ENCODE assay signal across 28 cellular contexts in the genomic region with DNA sequence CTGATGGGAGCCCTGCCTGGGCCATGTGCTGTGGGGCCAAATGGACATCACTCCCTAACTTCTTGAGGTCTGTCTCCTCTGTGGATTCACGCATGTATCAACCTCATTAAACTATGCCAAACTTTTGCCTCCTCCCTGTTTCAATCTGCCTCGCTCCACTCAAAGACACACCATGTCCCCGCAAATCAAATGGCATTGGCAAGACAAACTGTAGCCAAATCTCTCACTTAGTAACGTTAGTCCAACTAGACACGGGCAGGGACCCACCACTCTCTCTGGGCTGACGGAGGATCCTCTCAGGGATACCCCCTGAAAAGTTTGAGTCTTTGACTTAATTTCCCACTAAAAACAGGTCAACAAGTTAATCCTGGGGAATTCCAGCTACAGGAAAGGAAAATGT. TPM values are rescaled to one million over a fixed set of nuclear protein-coding genes. Genes with fewer than 3 reads are reported as not detected.
DNase-seq lines count a peak whose midpoint lies in the region; ATAC-seq, FAIRE-seq and TF ChIP-seq lines count a peak whose summit lies in the region.
"Had no signal": no experiment of that assay in that cellular context is flagged by ENCODE, and none has a peak within 500 bp of the region (broad histone marks: within the 10 kb centered on the region; RNA-seq: fewer than 3 reads in every experiment).

No MANE protein-coding gene starts in this region.

- no peak for ATAC-seq in GM19351 (IDR thresholded peaks at IDR 0.05; ENCODE audit: unreplicated experiment)
- no peak for ATAC-seq in HepG2
- ATAC-seq: heart right ventricle, left colon, right cardiac atrium, upper lobe of right lung had no signal

- CTCF ChIA-PET in CD4-positive, alpha-beta memory T cell (lab: Charles Lee; ENCODE audit: partially characterized antibody): interaction anchor here (2.1 to 15.8 kb wide), 3 partner anchors 11 to 240 kb away, joined by 7 to 226 read pairs (median 51); no protein-coding TSS in a partner anchor
- CTCF ChIA-PET in HepG2 (lab: Yijun Ruan, JAX; ENCODE audit: low intra/inter-chr PET ratio, low total read pairs): no interaction called here

- no peak for TF ChIP-seq EP300 in HepG2 (IDR thresholded peaks at IDR 0.05; ENCODE audit: low read depth in 2 of 2, low read length in 2 of 2)
- TF ChIP-seq EP300 in HepG2 (CRISPR knock-in tag; IDR thresholded peaks at IDR 0.05; ENCODE audit: borderline replicate concordance): no peak

- TF ChIP-seq RAD21 in HepG2 (CRISPR knock-in tag; IDR thresholded peaks at IDR 0.05): no peak

- H4K20me1 ChIP-seq in HepG2 (ENCODE audit: insufficient read depth, low read length): peaks cover 4% of the 10 kb centered on the region

- intact Hi-C loops in activated CD4-positive, alpha-beta T cell treated with anti-CD3 and anti-CD28 coated beads, Interleukin-2, amount 10 ng/mL, durations not matched to agents 24 days and 14 days (cut with micrococcal nuclease): loop anchor here (2.0 kb wide), 1 partner anchor 66 kb away; no protein-coding TSS in a partner anchor
- intact Hi-C loops in CD4-positive, alpha-beta memory T cell (cut with micrococcal nuclease): no loop called here
- intact Hi-C loops in HepG2 (cut with micrococcal nuclease; ENCODE audit: unreplicated experiment): no loop called here

- H3K79me2 ChIP-seq in HepG2 (ENCODE audit: insufficient read depth, low read length): peaks cover 2% of the 10 kb centered on the region
- H3K79me2 ChIP-seq: parathyroid adenoma had no signal

- 90 to 97% methylated on average over 5 to 6 of the region's 6 CpGs for whole genome bisulfite sequencing in endodermal cell (ENCODE audit: insufficient coverage in 1 of 2, insufficient read length in 1 of 2), 2 experiments
- 98% methylated on average over 6 of the region's 6 CpGs for WGBS in HepG2 (ENCODE audit: low lambda C conversion rate)

- H3K4me3 ChIP-seq in CD4-positive, alpha-beta memory T cell (ENCODE audit: low read length in 2 of 2): no peak overlapping the region
- H3K4me3 ChIP-seq in endodermal cell (ENCODE audit: low read length) (no peak overlapping the region), HepG2 (replicated peaks in 1 of 3; ENCODE audit: insufficient read depth in 1 of 3, low read depth in 2 of 3, low read length in 3 of 3) (no peak overlapping the region)
- H3K4me3 ChIP-seq: heart right ventricle, SJSA1, upper lobe of right lung had no signal

- peaks cover 41% of the 10 kb centered on the region for H3K4me1 Mint-ChIP-seq in activated CD4-positive, alpha-beta T cell treated with anti-CD3 and anti-CD28 coated beads, Interleukin-2, amount 10 ng/mL, durations not matched to agents 24 days and 14 days
- peaks cover 18 to 45% (median 32%) of the 10 kb centered on the region in 4 donors for H3K4me1 Mint-ChIP-seq in CD4-positive, alpha-beta memory T cell
- peaks cover 5% of the 10 kb centered on the region for H3K4me1 Mint-ChIP-seq in endodermal cell

- in situ Hi-C loops in HepG2 (cut with HindIII; ENCODE audit: extremely low pct_ligation_motif_present, low pct_unique_long_range_greater_than_20kb): no loop called here

- DNase-seq in activated CD4-positive, alpha-beta T cell treated with anti-CD3 and anti-CD28 coated beads, Interleukin-2, amount 10 ng/mL, durations not matched to agents 24 days and 14 days: no peak
- DNase-seq in activated CD4-positive, alpha-beta T cell treated with anti-CD3 and anti-CD28 coated beads for 48 hours: no peak
- DNase-seq in CD4-positive, alpha-beta memory T cell: no peak
- DNase-seq in activated T-cell treated with anti-CD3 and anti-CD28 coated beads, Interleukin-2, amount 50 U/mL, for 48 hours: peak; percentile 15 to 18
- peak; percentile 24 for DNase-seq in endodermal cell
- DNase-seq in stimulated activated CD4-positive, alpha-beta T cell treated with anti-CD3 and anti-CD28 coated beads, Interleukin-4, amount 100 ng/mL, for 1 hour: no peak
- DNase-seq in HepG2 (ENCODE audit: low spot score): no peak
- DNase-seq: activated gamma-delta T cell treated with Interleukin-2 at 50 U/mL for 16 hours, cerebellar nuclear complex, erythroblast, foreskin fibroblast, GOT3, heart right ventricle, left colon, NCI-H1105, NCI-H2081 treated with DMSO at 0.1 percent for 48 hours, right cardiac atrium, substantia nigra, upper lobe of right lung had no signal

- no peak for TF ChIP-seq CTCF in endodermal cell (conservative IDR thresholded peaks at IDR 0.05)
- no peak for TF ChIP-seq CTCF in HepG2 (CRISPR knock-in tag; IDR thresholded peaks at IDR 0.05)

- no peak overlapping the region for H3K27ac ChIP-seq in CD4-positive, alpha-beta memory T cell (ENCODE audit: low read depth, low read length)
- H3K27ac ChIP-seq in endodermal cell (ENCODE audit: low read depth, low read length): no peak overlapping the region
- H3K27ac ChIP-seq in HepG2 (ENCODE audit: extremely low read length, insufficient read depth, low read length): no peak overlapping the region
- H3K27ac ChIP-seq: heart right ventricle, parathyroid adenoma, SJSA1, upper lobe of right lung had no signal

- no peak overlapping the region for H2AFZ ChIP-seq in HepG2 (ENCODE audit: low read length)
- H2AFZ ChIP-seq: parathyroid adenoma had no signal

- H3K36me3 Mint-ChIP-seq in activated CD4-positive, alpha-beta T cell treated with anti-CD3 and anti-CD28 coated beads, Interleukin-2, amount 10 ng/mL, durations not matched to agents 24 days and 14 days (ENCODE audit: low read depth): peaks cover 34% of the 10 kb centered on the region
- H3K36me3 Mint-ChIP-seq in CD4-positive, alpha-beta memory T cell: peaks cover 37 to 60% of the 10 kb centered on the region in 2 donors
- H3K36me3 Mint-ChIP-seq in endodermal cell (ENCODE audit: low read depth): peaks cover 43% of the 10 kb centered on the region

- H3K4me1 ChIP-seq in CD4-positive, alpha-beta memory T cell (ENCODE audit: insufficient read depth, low read length): peaks cover 21% of the 10 kb centered on the region
- H3K4me1 ChIP-seq in endodermal cell (ENCODE audit: control insufficient read depth, insufficient read depth, low read length): peaks cover 6% of the 10 kb centered on the region
- peaks cover 18% of the 10 kb centered on the region for H3K4me1 ChIP-seq in HepG2 (ENCODE audit: insufficient read depth, low read length)
- H3K4me1 ChIP-seq: SJSA1 had no signal

- peak overlapping the region; percentile 32 for H3K4me3 Mint-ChIP-seq in activated CD4-positive, alpha-beta T cell treated with anti-CD3 and anti-CD28 coated beads, Interleukin-2, amount 10 ng/mL, durations not matched to agents 24 days and 14 days
- H3K4me3 Mint-ChIP-seq in CD4-positive, alpha-beta memory T cell: no peak overlapping the region
- H3K4me3 Mint-ChIP-seq in endodermal cell: no peak overlapping the region
- H3K4me3 Mint-ChIP-seq: nephron had no signal

- H3K27me3 Mint-ChIP-seq in activated CD4-positive, alpha-beta T cell treated with anti-CD3 and anti-CD28 coated beads, Interleukin-2, amount 10 ng/mL, durations not matched to agents 24 days and 14 days: no peaks in the 10 kb centered on the region
- H3K27me3 Mint-ChIP-seq in CD4-positive, alpha-beta memory T cell: no peaks in the 10 kb centered on the region
- H3K27me3 Mint-ChIP-seq in endodermal cell (ENCODE audit: insufficient read depth): no peaks in the 10 kb centered on the region

- POLR2A ChIA-PET in CD4-positive, alpha-beta memory T cell (lab: Charles Lee; ENCODE audit: partially characterized antibody): no interaction called here
- POLR2A ChIA-PET in HepG2 (lab: Yijun Ruan, JAX): no interaction called here

- H3K9ac ChIP-seq in endodermal cell (ENCODE audit: extremely low read depth, low read length, poor library complexity, severe bottlenecking) (no peak overlapping the region), HepG2 (ENCODE audit: insufficient read depth, low read depth, low read length) (no peak overlapping the region)
- H3K9ac ChIP-seq: parathyroid adenoma had no signal

- H3K36me3 ChIP-seq in CD4-positive, alpha-beta memory T cell (ENCODE audit: insufficient read depth, low read length): peaks cover 34% of the 10 kb centered on the region
- H3K36me3 ChIP-seq in endodermal cell (ENCODE audit: control insufficient read depth, insufficient read depth, low read length) (peaks cover 35% of the 10 kb centered on the region), HepG2 (replicated peaks in 1 of 2; ENCODE audit: control insufficient read depth in 1 of 2, insufficient read depth in 2 of 2, low read length in 2 of 2) (peaks cover 8 to 19% of the 10 kb centered on the region in 2 experiments)

- no peaks in the 10 kb centered on the region for H3K9me3 ChIP-seq in CD4-positive, alpha-beta memory T cell (ENCODE audit: control insufficient read depth in 1 of 2, low read length in 2 of 2)
- no peaks in the 10 kb centered on the region for H3K9me3 ChIP-seq in endodermal cell (ENCODE audit: control insufficient read depth, low read length)
- no peaks in the 10 kb centered on the region for H3K9me3 ChIP-seq in HepG2 (ENCODE audit: low read length)
- H3K9me3 ChIP-seq: heart right ventricle, upper lobe of right lung had no signal

- no peak for FAIRE-seq in HepG2 (lab: Jason Lieb, UNC)
- FAIRE-seq: A204.1 had no signal

- no peaks in the 10 kb centered on the region for H3K9me3 Mint-ChIP-seq in activated CD4-positive, alpha-beta T cell treated with anti-CD3 and anti-CD28 coated beads, Interleukin-2, amount 10 ng/mL, durations not matched to agents 24 days and 14 days
- H3K9me3 Mint-ChIP-seq in CD4-positive, alpha-beta memory T cell: no peaks in the 10 kb centered on the region
- H3K9me3 Mint-ChIP-seq in endodermal cell: no peaks in the 10 kb centered on the region
- H3K9me3 Mint-ChIP-seq: nephron had no signal

- H3K27ac Mint-ChIP-seq in activated CD4-positive, alpha-beta T cell treated with anti-CD3 and anti-CD28 coated beads, Interleukin-2, amount 10 ng/mL, durations not matched to agents 24 days and 14 days: no peak overlapping the region
- peak overlapping the region in 4 of 7 donors; percentile 15 to 85 (median 76) for H3K27ac Mint-ChIP-seq in CD4-positive, alpha-beta memory T cell
- H3K27ac Mint-ChIP-seq in endodermal cell: no peak overlapping the region

- H3K27me3 ChIP-seq in CD4-positive, alpha-beta memory T cell (ENCODE audit: insufficient read depth, low read length): no peaks in the 10 kb centered on the region
- H3K27me3 ChIP-seq in endodermal cell (ENCODE audit: control insufficient read depth, insufficient read depth, low read length, poor library complexity, severe bottlenecking): no peaks in the 10 kb centered on the region
- H3K27me3 ChIP-seq in HepG2 (ENCODE audit: control insufficient read depth in 1 of 2, insufficient read depth in 2 of 2, low read length in 2 of 2): no peaks in the 10 kb centered on the region; a peak in 1 of 5 replicates
- H3K27me3 ChIP-seq: heart right ventricle, SJSA1, upper lobe of right lung had no signal

- no peak for TF ChIP-seq POLR2A in HepG2 (IDR thresholded peaks at IDR 0.05; ENCODE audit: insufficient read depth in 1 of 2, low read depth in 2 of 2, low read length in 2 of 2)

- no peak overlapping the region for H3K4me2 ChIP-seq in HepG2 (ENCODE audit: low read depth, low read length)

- BruUV-seq in HepG2 (replicated peaks; lab: Mats Ljungman, UMichigan): no TSS peak

RNA-seq across cellular contexts. Expression of a gene that starts 8.0 kb away (rescaled TPM):
- total RNA-seq in activated CD4-positive, alpha-beta T cell treated with anti-CD3 and anti-CD28 coated beads, Interleukin-2, amount 10 ng/mL, durations not matched to agents 24 days and 14 days: 11.0 TPM in 2 replicates
- total RNA-seq in CD4-positive, alpha-beta memory T cell: 10 to 100 TPM; 10.8 to 12.2 TPM
- 1 to 10 TPM in 1 of 2 donors, under 1 TPM in 1; 0.98 to 2.7 TPM for polyA plus RNA-seq in CD4-positive, alpha-beta memory T cell
- total RNA-seq in endodermal cell: 10 to 100 TPM; 22.1 to 25.7 TPM
- polyA plus RNA-seq in endodermal cell (2013, experiment 1 of 2): 17.3 TPM
- 16.1 TPM for polyA plus RNA-seq in endodermal cell (2013, experiment 2 of 2)
- 6.5 and 8.1 TPM in 2 replicates for total RNA-seq in HepG2 (2016; rRNA removed; fragmentation: Illumina TruSeq; extraction: Trizol)
- 0.79 and 0.91 TPM in 2 replicates for total RNA-seq in HepG2 (2016; cell fraction: cytosol; rRNA removed; fragmentation: Illumina TruSeq; extraction: Trizol; ENCODE audit: low read depth)
- 6.5 and 7.2 TPM in 2 replicates for total RNA-seq in HepG2 (2016; cell fraction: insoluble cytoplasmic fraction; rRNA removed; fragmentation: Illumina TruSeq; extraction: Trizol)
- total RNA-seq in HepG2 (2016; cell fraction: membrane; rRNA removed; fragmentation: Illumina TruSeq; extraction: Trizol): 3.6 and 4.0 TPM in 2 replicates
- total RNA-seq in HepG2 (2016; cell fraction: nucleus; rRNA removed; fragmentation: Illumina TruSeq; extraction: Trizol): 5.7 and 6.7 TPM in 2 replicates
- 6.4 and 6.9 TPM in 2 replicates for polyA plus RNA-seq in HepG2 (2011; rRNA removed)
- 4.9 and 5.8 TPM in 2 replicates for polyA plus RNA-seq in HepG2 (2011; cell fraction: cytosol; rRNA removed)
- 7.9 and 8.5 TPM in 2 replicates for polyA plus RNA-seq in HepG2 (2011; cell fraction: nucleus; rRNA removed)
- polyA plus RNA-seq in HepG2 (2012): 4.4 and 4.7 TPM in 2 replicates
- 0.19 and 0.26 TPM in 2 replicates for polyA plus RNA-seq in HepG2 (2016; cell fraction: cytosol; fragmentation: Illumina TruSeq; extraction: Trizol; ENCODE audit: low read depth)
- 4.5 and 5.7 TPM in 2 replicates for polyA plus RNA-seq in HepG2 (2016; cell fraction: insoluble cytoplasmic fraction; fragmentation: Illumina TruSeq; extraction: Trizol; ENCODE audit: low read depth)
- 1.3 and 1.5 TPM in 2 replicates for polyA plus RNA-seq in HepG2 (2016; cell fraction: membrane; fragmentation: Illumina TruSeq; extraction: Trizol; ENCODE audit: low read depth)
- polyA plus RNA-seq in HepG2 (2016; cell fraction: nucleus; fragmentation: Illumina TruSeq; extraction: Trizol; ENCODE audit: insufficient read depth, low read depth): 7.1 and 8.3 TPM in 2 replicates
- polyA minus RNA-seq in HepG2 (2011; rRNA and poly(A)+ RNA removed; ENCODE audit: low replicate concordance): 10.0 and 11.4 TPM in 2 replicates
- polyA minus RNA-seq in HepG2 (2011; cell fraction: cytosol; rRNA and poly(A)+ RNA removed): 6.2 and 6.7 TPM in 2 replicates
- 8.6 and 10.3 TPM in 2 replicates for polyA minus RNA-seq in HepG2 (2011; cell fraction: nucleus; rRNA and poly(A)+ RNA removed)

RNA-seq across cellular contexts. Expression of a gene that starts 18.0 kb away (rescaled TPM):
- 0.57 TPM in 1 of 2 replicates, not detected in the other for total RNA-seq in activated CD4-positive, alpha-beta T cell treated with anti-CD3 and anti-CD28 coated beads, Interleukin-2, amount 10 ng/mL, durations not matched to agents 24 days and 14 days
- total RNA-seq in CD4-positive, alpha-beta memory T cell: not detected
- under 1 TPM in 1 of 2 donors, not detected in 1; 0.36 TPM for polyA plus RNA-seq in CD4-positive, alpha-beta memory T cell
- 1 to 10 TPM; 1.8 to 5.4 TPM for total RNA-seq in endodermal cell
- 9.2 TPM for polyA plus RNA-seq in endodermal cell (2013, experiment 1 of 2)
- 7.2 TPM for polyA plus RNA-seq in endodermal cell (2013, experiment 2 of 2)
- 0.15 TPM in 1 of 2 replicates, not detected in the other for total RNA-seq in HepG2 (2016; rRNA removed; fragmentation: Illumina TruSeq; extraction: Trizol)
- not detected in 2 replicates for total RNA-seq in HepG2 (2016; cell fraction: cytosol; rRNA removed; fragmentation: Illumina TruSeq; extraction: Trizol; ENCODE audit: low read depth)
- total RNA-seq in HepG2 (2016; cell fraction: insoluble cytoplasmic fraction; rRNA removed; fragmentation: Illumina TruSeq; extraction: Trizol): 0.19 TPM in 1 of 2 replicates, not detected in the other
- total RNA-seq in HepG2 (2016; cell fraction: membrane; rRNA removed; fragmentation: Illumina TruSeq; extraction: Trizol): not detected in 2 replicates
- not detected in 2 replicates for total RNA-seq in HepG2 (2016; cell fraction: nucleus; rRNA removed; fragmentation: Illumina TruSeq; extraction: Trizol)
- 0.13 and 0.25 TPM in 2 replicates for polyA plus RNA-seq in HepG2 (2011; rRNA removed)
- 0.14 TPM in 1 of 2 replicates, not detected in the other for polyA plus RNA-seq in HepG2 (2011; cell fraction: cytosol; rRNA removed)
- polyA plus RNA-seq in HepG2 (2011; cell fraction: nucleus; rRNA removed): 0.59 and 0.64 TPM in 2 replicates
- 0.21 TPM in 1 of 2 replicates, not detected in the other for polyA plus RNA-seq in HepG2 (2012)
- polyA plus RNA-seq in HepG2 (2016; cell fraction: cytosol; fragmentation: Illumina TruSeq; extraction: Trizol; ENCODE audit: low read depth): not detected in 2 replicates
- 0.43 TPM in 1 of 2 replicates, not detected in the other for polyA plus RNA-seq in HepG2 (2016; cell fraction: insoluble cytoplasmic fraction; fragmentation: Illumina TruSeq; extraction: Trizol; ENCODE audit: low read depth)
- not detected in 2 replicates for polyA plus RNA-seq in HepG2 (2016; cell fraction: membrane; fragmentation: Illumina TruSeq; extraction: Trizol; ENCODE audit: low read depth)
- 1.00 TPM in 1 of 2 replicates, not detected in the other for polyA plus RNA-seq in HepG2 (2016; cell fraction: nucleus; fragmentation: Illumina TruSeq; extraction: Trizol; ENCODE audit: insufficient read depth, low read depth)
- polyA minus RNA-seq in HepG2 (2011; rRNA and poly(A)+ RNA removed; ENCODE audit: low replicate concordance): not detected in 2 replicates
- not detected in 2 replicates for polyA minus RNA-seq in HepG2 (2011; cell fraction: cytosol; rRNA and poly(A)+ RNA removed)
- not detected in 2 replicates for polyA minus RNA-seq in HepG2 (2011; cell fraction: nucleus; rRNA and poly(A)+ RNA removed)
- total RNA-seq: heart right ventricle; NCI-H460; right cardiac atrium; SJSA1; T-helper 2 cell treated with Interferon-gamma antibody and Interleukin-4, amounts not matched to agents 100 ng/mL and 5 ng/mL, for 36 hours; upper lobe of right lung had no signal
- polyA plus RNA-seq: BJ, heart right ventricle, right cardiac atrium had no signal

RNA-seq across cellular contexts. Expression of a gene that starts 40.9 kb away (rescaled TPM):
- 0.38 and 0.42 TPM in 2 replicates for total RNA-seq in activated CD4-positive, alpha-beta T cell treated with anti-CD3 and anti-CD28 coated beads, Interleukin-2, amount 10 ng/mL, durations not matched to agents 24 days and 14 days
- total RNA-seq in CD4-positive, alpha-beta memory T cell: 1 to 10 TPM; 1.3 to 1.9 TPM
- under 1 TPM; 0.09 to 0.47 TPM for polyA plus RNA-seq in CD4-positive, alpha-beta memory T cell
- 1 to 10 TPM; 1.1 to 3.0 TPM for total RNA-seq in endodermal cell
- 0.53 TPM for polyA plus RNA-seq in endodermal cell (2013, experiment 1 of 2)
- 0.54 TPM for polyA plus RNA-seq in endodermal cell (2013, experiment 2 of 2)
- total RNA-seq in HepG2 (2016; rRNA removed; fragmentation: Illumina TruSeq; extraction: Trizol): 0.07 and 0.13 TPM in 2 replicates
- total RNA-seq in HepG2 (2016; cell fraction: cytosol; rRNA removed; fragmentation: Illumina TruSeq; extraction: Trizol; ENCODE audit: low read depth): not detected in 2 replicates
- total RNA-seq in HepG2 (2016; cell fraction: insoluble cytoplasmic fraction; rRNA removed; fragmentation: Illumina TruSeq; extraction: Trizol): 0.09 and 0.22 TPM in 2 replicates
- 0.07 and 0.09 TPM in 2 replicates for total RNA-seq in HepG2 (2016; cell fraction: membrane; rRNA removed; fragmentation: Illumina TruSeq; extraction: Trizol)
- 0.34 TPM in 1 of 2 replicates, not detected in the other for total RNA-seq in HepG2 (2016; cell fraction: nucleus; rRNA removed; fragmentation: Illumina TruSeq; extraction: Trizol)
- 0.05 TPM in 2 replicates for polyA plus RNA-seq in HepG2 (2011; rRNA removed)
- 0.04 and 0.05 TPM in 2 replicates for polyA plus RNA-seq in HepG2 (2011; cell fraction: cytosol; rRNA removed)
- polyA plus RNA-seq in HepG2 (2011; cell fraction: nucleus; rRNA removed): 0.23 and 0.26 TPM in 2 replicates
- 0.09 and 0.50 TPM in 2 replicates for polyA plus RNA-seq in HepG2 (2012)
- 0.09 TPM in 1 of 2 replicates, not detected in the other for polyA plus RNA-seq in HepG2 (2016; cell fraction: cytosol; fragmentation: Illumina TruSeq; extraction: Trizol; ENCODE audit: low read depth)
- polyA plus RNA-seq in HepG2 (2016; cell fraction: insoluble cytoplasmic fraction; fragmentation: Illumina TruSeq; extraction: Trizol; ENCODE audit: low read depth): 0.19 TPM in 1 of 2 replicates, not detected in the other
- 0.08 and 0.13 TPM in 2 replicates for polyA plus RNA-seq in HepG2 (2016; cell fraction: membrane; fragmentation: Illumina TruSeq; extraction: Trizol; ENCODE audit: low read depth)
- 0.25 and 0.44 TPM in 2 replicates for polyA plus RNA-seq in HepG2 (2016; cell fraction: nucleus; fragmentation: Illumina TruSeq; extraction: Trizol; ENCODE audit: insufficient read depth, low read depth)
- polyA minus RNA-seq in HepG2 (2011; rRNA and poly(A)+ RNA removed; ENCODE audit: low replicate concordance): 0.18 TPM in 1 of 2 replicates, not detected in the other
- not detected in 2 replicates for polyA minus RNA-seq in HepG2 (2011; cell fraction: cytosol; rRNA and poly(A)+ RNA removed)
- 0.13 and 0.37 TPM in 2 replicates for polyA minus RNA-seq in HepG2 (2011; cell fraction: nucleus; rRNA and poly(A)+ RNA removed)

RNA-seq across cellular contexts. Expression of a gene that starts 51.6 kb away (rescaled TPM):
- total RNA-seq in activated CD4-positive, alpha-beta T cell treated with anti-CD3 and anti-CD28 coated beads, Interleukin-2, amount 10 ng/mL, durations not matched to agents 24 days and 14 days: 1.7 TPM in 2 replicates
- total RNA-seq in CD4-positive, alpha-beta memory T cell: 1 to 10 TPM; 1.2 to 3.0 TPM
- not detected for polyA plus RNA-seq in CD4-positive, alpha-beta memory T cell
- total RNA-seq in endodermal cell: 1 to 10 TPM in 1 of 2 donors, under 1 TPM in 1; 0.77 to 1.7 TPM
- 1.1 TPM for polyA plus RNA-seq in endodermal cell (2013, experiment 1 of 2)
- polyA plus RNA-seq in endodermal cell (2013, experiment 2 of 2): 0.12 TPM
- total RNA-seq in HepG2 (2016; rRNA removed; fragmentation: Illumina TruSeq; extraction: Trizol): 5.3 TPM in 2 replicates
- total RNA-seq in HepG2 (2016; cell fraction: cytosol; rRNA removed; fragmentation: Illumina TruSeq; extraction: Trizol; ENCODE audit: low read depth): 0.61 and 0.62 TPM in 2 replicates
- 2.6 and 4.1 TPM in 2 replicates for total RNA-seq in HepG2 (2016; cell fraction: insoluble cytoplasmic fraction; rRNA removed; fragmentation: Illumina TruSeq; extraction: Trizol)
- 0.69 and 0.71 TPM in 2 replicates for total RNA-seq in HepG2 (2016; cell fraction: membrane; rRNA removed; fragmentation: Illumina TruSeq; extraction: Trizol)
- 2.9 and 4.9 TPM in 2 replicates for total RNA-seq in HepG2 (2016; cell fraction: nucleus; rRNA removed; fragmentation: Illumina TruSeq; extraction: Trizol)
- 6.0 and 10.6 TPM in 2 replicates for polyA plus RNA-seq in HepG2 (2011; rRNA removed)
- 2.8 and 3.1 TPM in 2 replicates for polyA plus RNA-seq in HepG2 (2011; cell fraction: cytosol; rRNA removed)
- polyA plus RNA-seq in HepG2 (2011; cell fraction: nucleus; rRNA removed): 26.7 and 34.0 TPM in 2 replicates
- 6.9 and 13.6 TPM in 2 replicates for polyA plus RNA-seq in HepG2 (2012)
- 0.20 and 0.40 TPM in 2 replicates for polyA plus RNA-seq in HepG2 (2016; cell fraction: cytosol; fragmentation: Illumina TruSeq; extraction: Trizol; ENCODE audit: low read depth)
- 2.6 TPM in 2 replicates for polyA plus RNA-seq in HepG2 (2016; cell fraction: insoluble cytoplasmic fraction; fragmentation: Illumina TruSeq; extraction: Trizol; ENCODE audit: low read depth)
- 0.34 and 1.5 TPM in 2 replicates for polyA plus RNA-seq in HepG2 (2016; cell fraction: membrane; fragmentation: Illumina TruSeq; extraction: Trizol; ENCODE audit: low read depth)
- 7.9 and 10.3 TPM in 2 replicates for polyA plus RNA-seq in HepG2 (2016; cell fraction: nucleus; fragmentation: Illumina TruSeq; extraction: Trizol; ENCODE audit: insufficient read depth, low read depth)
- 0.28 and 14.9 TPM in 2 replicates for polyA minus RNA-seq in HepG2 (2011; rRNA and poly(A)+ RNA removed; ENCODE audit: low replicate concordance)
- 2.3 and 3.9 TPM in 2 replicates for polyA minus RNA-seq in HepG2 (2011; cell fraction: cytosol; rRNA and poly(A)+ RNA removed)
- polyA minus RNA-seq in HepG2 (2011; cell fraction: nucleus; rRNA and poly(A)+ RNA removed): 11.2 and 13.8 TPM in 2 replicates
- total RNA-seq: Daoy, NCI-H460, SJSA1 had no signal

Comparison
In these comparisons a context has a peak if more than half of its experiments do, and no peak if none do; other contexts are left out.
1. DNase-seq: peak in activated T-cell treated with anti-CD3 and anti-CD28 coated beads, Interleukin-2, amount 50 U/mL, for 48 hours (2 of 2) and endodermal cell (single experiment); none in activated CD4-positive, alpha-beta T cell treated with anti-CD3 and anti-CD28 coated beads, Interleukin-2, amount 10 ng/mL, durations not matched to agents 24 days and 14 days (single experiment), activated CD4-positive, alpha-beta T cell treated with anti-CD3 and anti-CD28 coated beads for 48 hours (single experiment), CD4-positive, alpha-beta memory T cell (0 of 5), stimulated activated CD4-positive, alpha-beta T cell treated with anti-CD3 and anti-CD28 coated beads, Interleukin-4, amount 100 ng/mL, for 1 hour (single experiment) and HepG2 (single experiment).
2. H3K27ac Mint-ChIP-seq: peak in CD4-positive, alpha-beta memory T cell (4 of 7); none in activated CD4-positive, alpha-beta T cell treated with anti-CD3 and anti-CD28 coated beads, Interleukin-2, amount 10 ng/mL, durations not matched to agents 24 days and 14 days (single experiment) and endodermal cell (single experiment).